Comparison of ENCODE assay signal across 1 cellular context in genomic region chr2:27184115-27184514, GRCh38.
TF ChIP-seq lines count a peak whose summit lies in the region.

No MANE protein-coding gene starts in this region.

TF ChIP-seq in SK-N-SH, 30 proteins besides CTCF, POLR2A, EP300 and RAD21 (continued from another document):
- TF ChIP-seq ZBTB33 (IDR thresholded peaks at IDR 0.05; ENCODE audit: borderline replicate concordance, low read depth) (no peak), SMC3 (IDR thresholded peaks at IDR 0.05; ENCODE audit: low read depth, low read length) (no peak), ELF1 (IDR thresholded peaks at IDR 0.05) (no peak)
TF ChIP-seq in SK-N-SH: peak in this region for 0.
